ENCODE assay signal across 10 cellular contexts in the genomic region with DNA sequence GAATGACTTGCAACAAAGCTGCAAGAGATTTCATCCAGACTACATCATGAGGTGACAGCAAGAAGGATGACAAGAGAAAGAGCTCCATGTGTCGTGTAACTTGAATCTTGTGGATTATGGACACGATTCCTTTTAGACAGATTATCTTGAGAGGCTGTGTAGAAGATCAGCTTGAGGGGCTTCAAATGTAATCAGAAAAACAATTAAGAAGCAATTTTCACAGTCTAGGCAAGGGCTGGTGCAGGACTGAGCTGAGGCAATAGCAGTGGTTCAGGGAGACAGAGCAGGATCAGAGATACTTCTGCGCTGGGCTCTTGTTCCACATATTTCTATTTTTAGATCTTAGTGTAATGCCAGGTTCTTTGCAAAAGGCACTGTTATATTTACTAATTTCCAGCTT.
"Had no signal": no experiment of that assay in that cellular context is flagged by ENCODE, and none has a peak within 500 bp of the region (broad histone marks: within the 10 kb centered on the region; RNA-seq: fewer than 3 reads in every experiment).

No MANE protein-coding gene starts in this region.

- H3K27ac Mint-ChIP-seq: HFFc6, IgD-negative memory B cell had no signal

- H3K36me3 Mint-ChIP-seq: IgD-negative memory B cell had no signal

- H3K9me3 ChIP-seq: HAP-1 had no signal

- H3K36me3 ChIP-seq: HAP-1 had no signal

- H3K4me1 Mint-ChIP-seq: IgD-negative memory B cell had no signal

- ATAC-seq: HCT116, HepG2 had no signal

- H3K4me3 Mint-ChIP-seq: HFFc6, IgD-negative memory B cell had no signal

- H3K27me3 Mint-ChIP-seq: IgD-negative memory B cell had no signal

- H3K4me3 ChIP-seq: GM23248, HAP-1 had no signal

- H3K27ac ChIP-seq: GM23248, HL-60 had no signal

- DNase-seq: GM23248, GOT3, H7, HFFc6, KBM-7 had no signal
